Comparison of ENCODE assay signal across 1 cellular context in the genomic region with DNA sequence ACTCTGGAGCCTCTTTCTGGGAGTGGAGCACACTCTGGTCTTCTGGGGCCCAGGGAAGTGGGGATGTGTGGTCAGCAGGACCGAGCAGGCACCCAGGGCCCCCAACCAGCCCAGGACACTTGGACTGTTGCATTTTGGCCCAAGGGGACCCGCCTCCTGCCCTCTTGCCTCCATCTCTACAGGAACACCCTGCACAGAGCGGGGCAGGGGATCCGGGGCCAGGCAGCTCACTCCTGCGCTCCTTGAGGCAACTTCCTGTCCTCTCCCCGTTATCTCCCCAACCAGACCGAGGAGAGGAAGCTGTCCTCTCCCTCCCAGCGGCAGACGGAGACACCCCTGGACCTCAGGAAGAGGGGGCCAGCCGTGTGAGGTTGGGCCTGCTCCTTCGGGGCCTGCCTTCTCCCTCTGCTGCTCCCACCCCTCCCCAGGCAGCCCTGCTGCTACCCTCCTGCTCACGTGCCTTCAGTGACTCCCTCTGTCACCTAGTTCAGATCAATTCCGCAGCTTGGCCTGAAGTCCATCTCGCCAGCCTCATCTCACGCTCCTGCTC.
TF ChIP-seq lines count a peak whose summit lies in the region.

No MANE protein-coding gene starts in this region.

TF ChIP-seq in K562, 482 proteins besides CTCF, POLR2A, EP300 and RAD21 (continued from another document and continues in another):
- TF ChIP-seq, protein P1, sequence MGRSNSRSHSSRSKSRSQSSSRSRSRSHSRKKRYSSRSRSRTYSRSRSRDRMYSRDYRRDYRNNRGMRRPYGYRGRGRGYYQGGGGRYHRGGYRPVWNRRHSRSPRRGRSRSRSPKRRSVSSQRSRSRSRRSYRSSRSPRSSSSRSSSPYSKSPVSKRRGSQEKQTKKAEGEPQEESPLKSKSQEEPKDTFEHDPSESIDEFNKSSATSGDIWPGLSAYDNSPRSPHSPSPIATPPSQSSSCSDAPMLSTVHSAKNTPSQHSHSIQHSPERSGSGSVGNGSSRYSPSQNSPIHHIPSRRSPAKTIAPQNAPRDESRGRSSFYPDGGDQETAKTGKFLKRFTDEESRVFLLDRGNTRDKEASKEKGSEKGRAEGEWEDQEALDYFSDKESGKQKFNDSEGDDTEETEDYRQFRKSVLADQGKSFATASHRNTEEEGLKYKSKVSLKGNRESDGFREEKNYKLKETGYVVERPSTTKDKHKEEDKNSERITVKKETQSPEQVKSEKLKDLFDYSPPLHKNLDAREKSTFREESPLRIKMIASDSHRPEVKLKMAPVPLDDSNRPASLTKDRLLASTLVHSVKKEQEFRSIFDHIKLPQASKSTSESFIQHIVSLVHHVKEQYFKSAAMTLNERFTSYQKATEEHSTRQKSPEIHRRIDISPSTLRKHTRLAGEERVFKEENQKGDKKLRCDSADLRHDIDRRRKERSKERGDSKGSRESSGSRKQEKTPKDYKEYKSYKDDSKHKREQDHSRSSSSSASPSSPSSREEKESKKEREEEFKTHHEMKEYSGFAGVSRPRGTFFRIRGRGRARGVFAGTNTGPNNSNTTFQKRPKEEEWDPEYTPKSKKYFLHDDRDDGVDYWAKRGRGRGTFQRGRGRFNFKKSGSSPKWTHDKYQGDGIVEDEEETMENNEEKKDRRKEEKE (IDR thresholded peaks at IDR 0.05; ENCODE audit: borderline replicate concordance in 1 of 2, control insufficient read depth in 1 of 2, low read depth in 2 of 2, low read length in 1 of 2): no peak
- no peak for TF ChIP-seq TCF7L2 (IDR thresholded peaks at IDR 0.05; ENCODE audit: low read depth, low read length)
- TF ChIP-seq, protein P2, sequence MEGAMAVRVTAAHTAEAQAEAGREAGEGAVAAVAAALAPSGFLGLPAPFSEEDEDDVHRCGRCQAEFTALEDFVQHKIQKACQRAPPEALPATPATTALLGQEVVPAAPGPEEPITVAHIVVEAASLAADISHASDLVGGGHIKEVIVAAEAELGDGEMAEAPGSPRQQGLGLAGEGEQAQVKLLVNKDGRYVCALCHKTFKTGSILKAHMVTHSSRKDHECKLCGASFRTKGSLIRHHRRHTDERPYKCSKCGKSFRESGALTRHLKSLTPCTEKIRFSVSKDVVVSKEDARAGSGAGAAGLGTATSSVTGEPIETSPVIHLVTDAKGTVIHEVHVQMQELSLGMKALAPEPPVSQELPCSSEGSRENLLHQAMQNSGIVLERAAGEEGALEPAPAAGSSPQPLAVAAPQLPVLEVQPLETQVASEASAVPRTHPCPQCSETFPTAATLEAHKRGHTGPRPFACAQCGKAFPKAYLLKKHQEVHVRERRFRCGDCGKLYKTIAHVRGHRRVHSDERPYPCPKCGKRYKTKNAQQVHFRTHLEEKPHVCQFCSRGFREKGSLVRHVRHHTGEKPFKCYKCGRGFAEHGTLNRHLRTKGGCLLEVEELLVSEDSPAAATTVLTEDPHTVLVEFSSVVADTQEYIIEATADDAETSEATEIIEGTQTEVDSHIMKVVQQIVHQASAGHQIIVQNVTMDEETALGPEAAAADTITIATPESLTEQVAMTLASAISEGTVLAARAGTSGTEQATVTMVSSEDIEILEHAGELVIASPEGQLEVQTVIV (CRISPR knock-in tag; IDR thresholded peaks at IDR 0.05; ENCODE audit: borderline replicate concordance): no peak
- TF ChIP-seq CREBBP (IDR thresholded peaks at IDR 0.05; ENCODE audit: low read depth, low read length): no peak
- no peak for TF ChIP-seq JUNB (CRISPR knock-in tag; conservative IDR thresholded peaks at IDR 0.05)
- TF ChIP-seq ZNF561 (CRISPR knock-in tag; conservative IDR thresholded peaks at IDR 0.05): no peak
- peak; percentile 93 for TF ChIP-seq MAZ (CRISPR knock-in tag; conservative IDR thresholded peaks at IDR 0.05 in 1 of 2, IDR thresholded peaks at IDR 0.05 in 1 of 2)
- TF ChIP-seq CBFA2T2 (conservative IDR thresholded peaks at IDR 0.05): peak; percentile 78
- no peak for TF ChIP-seq FOS (IDR thresholded peaks at IDR 0.05; ENCODE audit: extremely low read depth, insufficient read length)
- no peak for TF ChIP-seq NCOA6 (IDR thresholded peaks at IDR 0.05)
- TF ChIP-seq ZNF695 (CRISPR knock-in tag; IDR thresholded peaks at IDR 0.05): no peak
- TF ChIP-seq ZNF140 (CRISPR knock-in tag; IDR thresholded peaks at IDR 0.05): no peak
- TF ChIP-seq ZNF589 (CRISPR knock-in tag; IDR thresholded peaks at IDR 0.05; ENCODE audit: low read depth): peak; percentile 87; the same call in 1 of the 2 replicates
- TF ChIP-seq DPF2 (IDR thresholded peaks at IDR 0.05): peak; percentile 84
- TF ChIP-seq, protein P3, sequence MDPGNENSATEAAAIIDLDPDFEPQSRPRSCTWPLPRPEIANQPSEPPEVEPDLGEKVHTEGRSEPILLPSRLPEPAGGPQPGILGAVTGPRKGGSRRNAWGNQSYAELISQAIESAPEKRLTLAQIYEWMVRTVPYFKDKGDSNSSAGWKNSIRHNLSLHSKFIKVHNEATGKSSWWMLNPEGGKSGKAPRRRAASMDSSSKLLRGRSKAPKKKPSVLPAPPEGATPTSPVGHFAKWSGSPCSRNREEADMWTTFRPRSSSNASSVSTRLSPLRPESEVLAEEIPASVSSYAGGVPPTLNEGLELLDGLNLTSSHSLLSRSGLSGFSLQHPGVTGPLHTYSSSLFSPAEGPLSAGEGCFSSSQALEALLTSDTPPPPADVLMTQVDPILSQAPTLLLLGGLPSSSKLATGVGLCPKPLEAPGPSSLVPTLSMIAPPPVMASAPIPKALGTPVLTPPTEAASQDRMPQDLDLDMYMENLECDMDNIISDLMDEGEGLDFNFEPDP (CRISPR knock-in tag; IDR thresholded peaks at IDR 0.05): no peak
- TF ChIP-seq BHLHE40 (IDR thresholded peaks at IDR 0.05; ENCODE audit: low read length): peak; percentile 96
- TF ChIP-seq RNF219 (CRISPR knock-in tag; IDR thresholded peaks at IDR 0.05): no peak
- no peak for TF ChIP-seq SAFB2 (IDR thresholded peaks at IDR 0.05; ENCODE audit: borderline replicate concordance, low read depth, low read length, severe bottlenecking)
- TF ChIP-seq FOXM1 (IDR thresholded peaks at IDR 0.05; ENCODE audit: low read depth): no peak
- TF ChIP-seq FOXM1 (CRISPR knock-in tag; IDR thresholded peaks at IDR 0.05; ENCODE audit: low read depth): no peak
- no peak for TF ChIP-seq WHSC1 (IDR thresholded peaks at IDR 0.05; ENCODE audit: low read length)
- no peak for TF ChIP-seq ASH1L (IDR thresholded peaks at IDR 0.05; ENCODE audit: borderline replicate concordance, low read depth, partially characterized antibody)
- no peak for TF ChIP-seq TARDBP (IDR thresholded peaks at IDR 0.05)
- no peak for TF ChIP-seq KLF13 (tag; IDR thresholded peaks at IDR 0.05; ENCODE audit: borderline replicate concordance, low read depth)
- TF ChIP-seq RNF2 (IDR thresholded peaks at IDR 0.05): peak; percentile 99
- TF ChIP-seq SMC3 (conservative IDR thresholded peaks at IDR 0.05; ENCODE audit: insufficient read depth, low read depth, low read length): no peak
- TF ChIP-seq, protein P4, sequence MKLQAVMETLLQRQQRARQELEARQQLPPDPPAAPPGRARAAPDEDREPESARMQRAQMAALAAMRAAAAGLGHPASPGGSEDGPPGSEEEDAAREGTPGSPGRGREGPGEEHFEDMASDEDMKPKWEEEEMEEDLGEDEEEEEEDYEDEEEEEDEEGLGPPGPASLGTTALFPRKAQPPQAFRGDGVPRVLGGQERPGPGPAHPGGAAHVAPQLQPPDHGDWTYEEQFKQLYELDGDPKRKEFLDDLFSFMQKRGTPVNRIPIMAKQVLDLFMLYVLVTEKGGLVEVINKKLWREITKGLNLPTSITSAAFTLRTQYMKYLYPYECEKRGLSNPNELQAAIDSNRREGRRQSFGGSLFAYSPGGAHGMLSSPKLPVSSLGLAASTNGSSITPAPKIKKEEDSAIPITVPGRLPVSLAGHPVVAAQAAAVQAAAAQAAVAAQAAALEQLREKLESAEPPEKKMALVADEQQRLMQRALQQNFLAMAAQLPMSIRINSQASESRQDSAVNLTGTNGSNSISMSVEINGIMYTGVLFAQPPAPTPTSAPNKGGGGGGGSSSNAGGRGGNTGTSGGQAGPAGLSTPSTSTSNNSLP (IDR thresholded peaks at IDR 0.05; ENCODE audit: borderline replicate concordance, low read depth, low read length): no peak
- TF ChIP-seq EZH2 (IDR thresholded peaks at IDR 0.05; ENCODE audit: borderline replicate concordance, low read depth, low read length): no peak
- no peak for TF ChIP-seq ZNF197 (CRISPR knock-in tag; IDR thresholded peaks at IDR 0.05; ENCODE audit: low read depth)
- no peak for TF ChIP-seq LARP7 (IDR thresholded peaks at IDR 0.05)
- no peak for TF ChIP-seq ZNF696 (CRISPR knock-in tag; conservative IDR thresholded peaks at IDR 0.05)
- TF ChIP-seq, protein P5, sequence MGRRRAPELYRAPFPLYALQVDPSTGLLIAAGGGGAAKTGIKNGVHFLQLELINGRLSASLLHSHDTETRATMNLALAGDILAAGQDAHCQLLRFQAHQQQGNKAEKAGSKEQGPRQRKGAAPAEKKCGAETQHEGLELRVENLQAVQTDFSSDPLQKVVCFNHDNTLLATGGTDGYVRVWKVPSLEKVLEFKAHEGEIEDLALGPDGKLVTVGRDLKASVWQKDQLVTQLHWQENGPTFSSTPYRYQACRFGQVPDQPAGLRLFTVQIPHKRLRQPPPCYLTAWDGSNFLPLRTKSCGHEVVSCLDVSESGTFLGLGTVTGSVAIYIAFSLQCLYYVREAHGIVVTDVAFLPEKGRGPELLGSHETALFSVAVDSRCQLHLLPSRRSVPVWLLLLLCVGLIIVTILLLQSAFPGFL (CRISPR knock-in tag; IDR thresholded peaks at IDR 0.05): no peak
- peak; percentile 86 for TF ChIP-seq HMGN3 (IDR thresholded peaks at IDR 0.05; ENCODE audit: borderline replicate concordance, extremely low read depth, insufficient read length, low read depth, low read length)
- TF ChIP-seq NCOA1 (IDR thresholded peaks at IDR 0.05; ENCODE audit: low read depth): peak; percentile 70; the same call in 1 of the 2 replicates
- no peak for TF ChIP-seq BACH1 (tag; IDR thresholded peaks at IDR 0.05)
- TF ChIP-seq, protein P6, sequence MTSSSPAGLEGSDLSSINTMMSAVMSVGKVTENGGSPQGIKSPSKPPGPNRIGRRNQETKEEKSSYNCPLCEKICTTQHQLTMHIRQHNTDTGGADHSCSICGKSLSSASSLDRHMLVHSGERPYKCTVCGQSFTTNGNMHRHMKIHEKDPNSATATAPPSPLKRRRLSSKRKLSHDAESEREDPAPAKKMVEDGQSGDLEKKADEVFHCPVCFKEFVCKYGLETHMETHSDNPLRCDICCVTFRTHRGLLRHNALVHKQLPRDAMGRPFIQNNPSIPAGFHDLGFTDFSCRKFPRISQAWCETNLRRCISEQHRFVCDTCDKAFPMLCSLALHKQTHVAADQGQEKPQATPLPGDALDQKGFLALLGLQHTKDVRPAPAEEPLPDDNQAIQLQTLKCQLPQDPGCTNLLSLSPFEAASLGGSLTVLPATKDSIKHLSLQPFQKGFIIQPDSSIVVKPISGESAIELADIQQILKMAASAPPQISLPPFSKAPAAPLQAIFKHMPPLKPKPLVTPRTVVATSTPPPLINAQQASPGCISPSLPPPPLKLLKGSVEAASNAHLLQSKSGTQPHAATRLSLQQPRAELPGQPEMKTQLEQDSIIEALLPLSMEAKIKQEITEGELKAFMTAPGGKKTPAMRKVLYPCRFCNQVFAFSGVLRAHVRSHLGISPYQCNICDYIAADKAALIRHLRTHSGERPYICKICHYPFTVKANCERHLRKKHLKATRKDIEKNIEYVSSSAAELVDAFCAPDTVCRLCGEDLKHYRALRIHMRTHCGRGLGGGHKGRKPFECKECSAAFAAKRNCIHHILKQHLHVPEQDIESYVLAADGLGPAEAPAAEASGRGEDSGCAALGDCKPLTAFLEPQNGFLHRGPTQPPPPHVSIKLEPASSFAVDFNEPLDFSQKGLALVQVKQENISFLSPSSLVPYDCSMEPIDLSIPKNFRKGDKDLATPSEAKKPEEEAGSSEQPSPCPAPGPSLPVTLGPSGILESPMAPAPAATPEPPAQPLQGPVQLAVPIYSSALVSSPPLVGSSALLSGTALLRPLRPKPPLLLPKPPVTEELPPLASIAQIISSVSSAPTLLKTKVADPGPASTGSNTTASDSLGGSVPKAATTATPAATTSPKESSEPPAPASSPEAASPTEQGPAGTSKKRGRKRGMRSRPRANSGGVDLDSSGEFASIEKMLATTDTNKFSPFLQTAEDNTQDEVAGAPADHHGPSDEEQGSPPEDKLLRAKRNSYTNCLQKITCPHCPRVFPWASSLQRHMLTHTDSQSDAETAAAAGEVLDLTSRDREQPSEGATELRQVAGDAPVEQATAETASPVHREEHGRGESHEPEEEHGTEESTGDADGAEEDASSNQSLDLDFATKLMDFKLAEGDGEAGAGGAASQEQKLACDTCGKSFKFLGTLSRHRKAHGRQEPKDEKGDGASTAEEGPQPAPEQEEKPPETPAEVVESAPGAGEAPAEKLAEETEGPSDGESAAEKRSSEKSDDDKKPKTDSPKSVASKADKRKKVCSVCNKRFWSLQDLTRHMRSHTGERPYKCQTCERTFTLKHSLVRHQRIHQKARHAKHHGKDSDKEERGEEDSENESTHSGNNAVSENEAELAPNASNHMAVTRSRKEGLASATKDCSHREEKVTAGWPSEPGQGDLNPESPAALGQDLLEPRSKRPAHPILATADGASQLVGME (CRISPR knock-in tag; IDR thresholded peaks at IDR 0.05): no peak
- no peak for TF ChIP-seq ZSCAN29 (IDR thresholded peaks at IDR 0.05)
- no peak for TF ChIP-seq TFAM (CRISPR knock-in tag; conservative IDR thresholded peaks at IDR 0.05)
- TF ChIP-seq SIN3B (IDR thresholded peaks at IDR 0.05; ENCODE audit: low read depth): no peak
- peak; percentile 66; the same call in 1 of the 2 replicates for TF ChIP-seq CTBP1 (IDR thresholded peaks at IDR 0.05; ENCODE audit: borderline replicate concordance)
- TF ChIP-seq, protein P7, sequence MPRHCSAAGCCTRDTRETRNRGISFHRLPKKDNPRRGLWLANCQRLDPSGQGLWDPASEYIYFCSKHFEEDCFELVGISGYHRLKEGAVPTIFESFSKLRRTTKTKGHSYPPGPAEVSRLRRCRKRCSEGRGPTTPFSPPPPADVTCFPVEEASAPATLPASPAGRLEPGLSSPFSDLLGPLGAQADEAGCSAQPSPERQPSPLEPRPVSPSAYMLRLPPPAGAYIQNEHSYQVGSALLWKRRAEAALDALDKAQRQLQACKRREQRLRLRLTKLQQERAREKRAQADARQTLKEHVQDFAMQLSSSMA (CRISPR knock-in tag; IDR thresholded peaks at IDR 0.05): no peak
- TF ChIP-seq ERF (CRISPR knock-in tag; IDR thresholded peaks at IDR 0.05): peak; percentile 18; the same call in 1 of the 2 replicates
- peak; percentile 88 for TF ChIP-seq GABPA (tag; conservative IDR thresholded peaks at IDR 0.05; ENCODE audit: low read depth)
- no peak for TF ChIP-seq SMAD2 (IDR thresholded peaks at IDR 0.05; ENCODE audit: low read depth, low read length)
- TF ChIP-seq SMARCC2 (IDR thresholded peaks at IDR 0.05; ENCODE audit: low read depth): no peak
- TF ChIP-seq RBBP5 (IDR thresholded peaks at IDR 0.05; ENCODE audit: borderline replicate concordance, insufficient read depth, low read length, poor library complexity, severe bottlenecking): peak; percentile 45
